Comparison of ENCODE assay signal across 14 cellular contexts in genomic region chr19:2679439-2679838, GRCh38. TPM values are rescaled to one million over a fixed set of nuclear protein-coding genes. Genes with fewer than 3 reads are reported as not detected.
"Had no signal": no experiment of that assay in that cellular context is flagged by ENCODE, and none has a peak within 500 bp of the region (broad histone marks: within the 10 kb centered on the region; RNA-seq: fewer than 3 reads in every experiment).

No MANE protein-coding gene starts in this region.

- ATAC-seq: foreskin keratinocyte; left cardiac atrium; naive thymus-derived CD4-positive, alpha-beta T cell; sciatic nerve; stimulated activated naive CD8-positive, alpha-beta T cell treated with anti-CD3 and anti-CD28 coated beads, Interleukin-15, Interleukin-2, amounts not matched to agents 100 U/mL and 50 U/mL, for 24 hours had no signal

- DNase-seq: effector CD4-positive, alpha-beta T cell; endodermal cell; erythroblast; foreskin keratinocyte; head of caudate nucleus; kidney; left cardiac atrium; left ventricle myocardium inferior; mesendoderm; naive thymus-derived CD4-positive, alpha-beta T cell; nephron progenitor cell; stimulated activated naive CD8-positive, alpha-beta T cell treated with anti-CD3 and anti-CD28 coated beads, Interleukin-15, Interleukin-2, amounts not matched to agents 100 U/mL and 50 U/mL, for 24 hours; trophoblast cell had no signal

- H3K4me3 Mint-ChIP-seq: endodermal cell; naive thymus-derived CD4-positive, alpha-beta T cell; nephron progenitor cell had no signal

- H3K4me1 Mint-ChIP-seq: endodermal cell had no signal

- H3K27me3 Mint-ChIP-seq: naive thymus-derived CD4-positive, alpha-beta T cell had no signal

- H3K27ac Mint-ChIP-seq: endodermal cell, nephron progenitor cell had no signal

RNA-seq across cellular contexts. Expression of gene DIRAS1, which starts 41.7 kb away (rescaled TPM):
- polyA plus RNA-seq: naive thymus-derived CD4-positive, alpha-beta T cell had no signal
